In genomic region chr11:48101958-48102357, GRCh38 we compare ENCODE assay signal across 1 cellular context.
TF ChIP-seq lines count a peak whose summit lies in the region.

No MANE protein-coding gene starts in this region.

TF ChIP-seq in WTC11, 78 proteins besides CTCF, POLR2A, EP300 and RAD21 (continued from another document):
- TF ChIP-seq ZBTB43 (CRISPR knock-in tag; IDR thresholded peaks at IDR 0.05): no peak
- no peak for TF ChIP-seq ELF4 (CRISPR knock-in tag; IDR thresholded peaks at IDR 0.05; ENCODE audit: low read depth)
- no peak for TF ChIP-seq ERG (CRISPR knock-in tag; IDR thresholded peaks at IDR 0.05)
- no peak for TF ChIP-seq CREB1 (CRISPR knock-in tag; IDR thresholded peaks at IDR 0.05)
- no peak for TF ChIP-seq JUN (CRISPR knock-in tag; IDR thresholded peaks at IDR 0.05)
- TF ChIP-seq CDX4 (CRISPR knock-in tag; IDR thresholded peaks at IDR 0.05; ENCODE audit: borderline replicate concordance): no peak
- TF ChIP-seq JAZF1 (CRISPR knock-in tag; IDR thresholded peaks at IDR 0.05): no peak
- no peak for TF ChIP-seq ZNF396 (CRISPR knock-in tag; IDR thresholded peaks at IDR 0.05; ENCODE audit: borderline replicate concordance)
- TF ChIP-seq SMAD3 (CRISPR knock-in tag; IDR thresholded peaks at IDR 0.05; ENCODE audit: borderline replicate concordance): no peak
- TF ChIP-seq MLX (CRISPR knock-in tag; IDR thresholded peaks at IDR 0.05): no peak
- TF ChIP-seq PREB (CRISPR knock-in tag; IDR thresholded peaks at IDR 0.05; ENCODE audit: borderline replicate concordance): no peak
